9 cellular contexts compared by ENCODE assay signal in genomic region chr2:38598991-38599295, GRCh38. TPM values are rescaled to one million over a fixed set of nuclear protein-coding genes. Genes with fewer than 3 reads are reported as not detected.
A peak's percentile ranks its signal among the peaks of the same experiment; 100 is the strongest.
DNase-seq lines count a peak whose midpoint lies in the region; ATAC-seq and TF ChIP-seq lines count a peak whose summit lies in the region.
"Had no signal": no experiment of that assay in that cellular context is flagged by ENCODE, and none has a peak within 500 bp of the region (broad histone marks: within the 10 kb centered on the region; RNA-seq: fewer than 3 reads in every experiment).

No MANE protein-coding gene starts in this region.

- peak overlapping the region; percentile 90 for H3K27ac Mint-ChIP-seq in activated CD8-positive, alpha-beta memory T cell treated with anti-CD3 and anti-CD28 coated beads, Interleukin-2, amount 10 ng/mL, durations not matched to agents 7 days and 5 days

- no peaks in the 10 kb centered on the region for H3K27me3 Mint-ChIP-seq in activated CD8-positive, alpha-beta memory T cell treated with anti-CD3 and anti-CD28 coated beads, Interleukin-2, amount 10 ng/mL, durations not matched to agents 7 days and 5 days

- H3K9me3 Mint-ChIP-seq in activated CD8-positive, alpha-beta memory T cell treated with anti-CD3 and anti-CD28 coated beads, Interleukin-2, amount 10 ng/mL, durations not matched to agents 7 days and 5 days (ENCODE audit: low read depth) = no peaks in the 10 kb centered on the region

- H3K4me2 ChIP-seq in PC-3 (ENCODE audit: low read length) (peak overlapping the region; percentile 94), smooth muscle cell (peak overlapping the region; percentile 94)

- H3K36me3 ChIP-seq in PC-3 (ENCODE audit: low read depth, low read length) (no peaks in the 10 kb centered on the region), esophagus squamous epithelium (no peaks in the 10 kb centered on the region), smooth muscle cell (ENCODE audit: low read depth) (no peaks in the 10 kb centered on the region), ovary (no peaks in the 10 kb centered on the region)

- no peak for ATAC-seq in activated CD8-positive, alpha-beta memory T cell treated with anti-CD3 and anti-CD28 coated beads, Interleukin-2, amount 10 ng/mL, durations not matched to agents 7 days and 5 days
- no peak for ATAC-seq in PC-3
- ATAC-seq: esophagus mucosa had no signal

- TF ChIP-seq EP300 in ovary (IDR thresholded peaks at IDR 0.05) = no peak

- H3K4me3 ChIP-seq in PC-3 (ENCODE audit: low read length) = peak overlapping the region; percentile 84; the same call in 1 of the 2 replicates
- peak overlapping the region in 2 of 4 donors; percentile 32 to 89 for H3K4me3 ChIP-seq in esophagus squamous epithelium
- peak overlapping the region; percentile 98 for H3K4me3 ChIP-seq in smooth muscle cell
- no peak overlapping the region for H3K4me3 ChIP-seq in ovary

- CTCF ChIA-PET in activated CD8-positive, alpha-beta memory T cell treated with anti-CD3 and anti-CD28 coated beads, Interleukin-2, amount 10 ng/mL, durations not matched to agents 7 days and 5 days (lab: Charles Lee) = interaction anchor here (0.7 to 12.6 kb wide), 12 partner anchors 10 to 152 kb away, joined by 3 to 166 read pairs (median 4); partner anchors contain the start of genes GALM and SRSF7
- CTCF ChIA-PET in PC-3 (lab: Charles Lee) = no interaction called here

- no peaks in the 10 kb centered on the region for H3K9me2 ChIP-seq in PC-3 (replicated peaks; ENCODE audit: low read length)

- no peak for TF ChIP-seq POLR2A in esophagus squamous epithelium (IDR thresholded peaks at IDR 0.05)
- no peak for TF ChIP-seq POLR2A in ovary (IDR thresholded peaks at IDR 0.05)

- POLR2A ChIA-PET in PC-3 (lab: Charles Lee; ENCODE audit: unreplicated experiment) = no interaction called here

- no peak for DNase-seq in activated CD8-positive, alpha-beta memory T cell treated with anti-CD3 and anti-CD28 coated beads, Interleukin-2, amount 10 ng/mL, durations not matched to agents 7 days and 5 days
- no peak for DNase-seq in activated CD8-positive, alpha-beta memory T cell treated with anti-CD3 and anti-CD28 coated beads, Interleukin-2, amount 50 U/mL, for 48 hours
- DNase-seq in PC-3 = peak; percentile 24
- no peak for DNase-seq in esophagus squamous epithelium (lab: John Stamatoyannopoulos, UW)
- DNase-seq in smooth muscle cell (lab: John Stamatoyannopoulos, UW; ENCODE audit: unreplicated experiment) = no peak
- DNase-seq in hepatic stellate cell (ENCODE audit: low spot score) = no peak
- DNase-seq in DMS53 (lab: John Stamatoyannopoulos, UW) = no peak
- DNase-seq in ovary = no peak

- no TSS peak for BruUV-seq in PC-3 (replicated peaks; lab: Mats Ljungman, UMichigan)

- no peaks in the 10 kb centered on the region for H3K9me3 ChIP-seq in PC-3 (ENCODE audit: low read length)
- no peaks in the 10 kb centered on the region for H3K9me3 ChIP-seq in esophagus squamous epithelium
- H3K9me3 ChIP-seq in smooth muscle cell (replicated peaks; ENCODE audit: low read depth) = no peaks in the 10 kb centered on the region
- no peaks in the 10 kb centered on the region for H3K9me3 ChIP-seq in ovary

- peaks cover 37% of the 10 kb centered on the region for H3K4me1 ChIP-seq in PC-3 (ENCODE audit: insufficient read depth, low read length)
- peaks cover 0 to 78% (median 15%) of the 10 kb centered on the region in 3 donors for H3K4me1 ChIP-seq in esophagus squamous epithelium
- H3K4me1 ChIP-seq in smooth muscle cell (ENCODE audit: low read depth) = peaks cover 34% of the 10 kb centered on the region
- H3K4me1 ChIP-seq in ovary (ENCODE audit: insufficient read depth) = peaks cover 8% of the 10 kb centered on the region

- 0 to 4% methylated on average over 1 of the region's 1 CpG for WGBS in esophagus squamous epithelium, 2 donors
- WGBS in smooth muscle cell (ENCODE audit: low lambda C conversion rate) = 19% methylated on average over 1 of the region's 1 CpG
- 0 to 3% (median 2%) methylated on average over 1 of the region's 1 CpG for WGBS in ovary, 3 donors

- no peak for TF ChIP-seq CTCF in PC-3 (conservative IDR thresholded peaks at IDR 0.05; ENCODE audit: low read depth, low read length)
- TF ChIP-seq CTCF in esophagus squamous epithelium (IDR thresholded peaks at IDR 0.05) = no peak
- no peak for TF ChIP-seq CTCF in smooth muscle cell (IDR thresholded peaks at IDR 0.05; ENCODE audit: borderline replicate concordance, insufficient read depth, poor library complexity, severe bottlenecking)
- no peak for TF ChIP-seq CTCF in ovary (IDR thresholded peaks at IDR 0.05)

- H3K4me3 Mint-ChIP-seq in activated CD8-positive, alpha-beta memory T cell treated with anti-CD3 and anti-CD28 coated beads, Interleukin-2, amount 10 ng/mL, durations not matched to agents 7 days and 5 days = peak overlapping the region; percentile 99

- H3K27me3 ChIP-seq in PC-3 (ENCODE audit: low read length) = no peaks in the 10 kb centered on the region
- no peaks in the 10 kb centered on the region for H3K27me3 ChIP-seq in esophagus squamous epithelium
- H3K27me3 ChIP-seq in smooth muscle cell (ENCODE audit: low read depth) = no peaks in the 10 kb centered on the region
- H3K27me3 ChIP-seq in ovary = no peaks in the 10 kb centered on the region

- peaks cover 30% of the 10 kb centered on the region for H3K36me3 Mint-ChIP-seq in activated CD8-positive, alpha-beta memory T cell treated with anti-CD3 and anti-CD28 coated beads, Interleukin-2, amount 10 ng/mL, durations not matched to agents 7 days and 5 days

- peaks cover 37% of the 10 kb centered on the region for H4K20me1 ChIP-seq in PC-3 (ENCODE audit: low read length)
- H4K20me1 ChIP-seq in smooth muscle cell (ENCODE audit: low read depth) = peaks cover 81% of the 10 kb centered on the region

- H3K27ac ChIP-seq in PC-3 (ENCODE audit: low read length) = no peak overlapping the region
- H3K27ac ChIP-seq in esophagus squamous epithelium = peak overlapping the region in 3 of 4 donors; percentile 73 to 98 (median 97)
- H3K27ac ChIP-seq in smooth muscle cell (ENCODE audit: low read depth) = peak overlapping the region; percentile 91
- H3K27ac ChIP-seq in ovary = peak overlapping the region in 1 of 2 donors; percentile 37

- H2AFZ ChIP-seq in PC-3 (ENCODE audit: low read length) = no peak overlapping the region
- no peak overlapping the region for H2AFZ ChIP-seq in smooth muscle cell (ENCODE audit: low read depth)

- no peak overlapping the region for H3K9ac ChIP-seq in PC-3 (ENCODE audit: low read length)
- peak overlapping the region; percentile 94 for H3K9ac ChIP-seq in smooth muscle cell (ENCODE audit: low read depth)

- H3K79me2 ChIP-seq in PC-3 (ENCODE audit: low read length) (peaks cover 85% of the 10 kb centered on the region), smooth muscle cell (ENCODE audit: low read depth) (peaks cover 86% of the 10 kb centered on the region)

- no peaks in the 10 kb centered on the region for H3F3A ChIP-seq in PC-3 (ENCODE audit: low read length, unreplicated experiment)
- H3F3A ChIP-seq in smooth muscle cell (ENCODE audit: low read depth) = no peaks in the 10 kb centered on the region

- intact Hi-C loops in PC-3 (cut with micrococcal nuclease) (no loop called here), esophagus squamous epithelium (cut with DNase I) (loop anchor here (5.0 kb wide), 1 partner anchor 133 kb away; no protein-coding TSS in a partner anchor), ovary (cut with DNase I) (loop anchor here in 1 of 4 donors (5.0 to 10.0 kb wide), 2 partner anchors 64 to 123 kb away; no protein-coding TSS in a partner anchor)

- H3K4me1 Mint-ChIP-seq in activated CD8-positive, alpha-beta memory T cell treated with anti-CD3 and anti-CD28 coated beads, Interleukin-2, amount 10 ng/mL, durations not matched to agents 7 days and 5 days = peaks cover 56% of the 10 kb centered on the region

RNA-seq across cellular contexts. Expression of gene HNRNPLL, which starts 3.8 kb away (rescaled TPM):
- 100 to 1,000 TPM in 1 of 2 experiments, 10 to 100 TPM in 1; 88.8 to 106 TPM for total RNA-seq in activated CD8-positive, alpha-beta memory T cell treated with anti-CD3 and anti-CD28 coated beads, Interleukin-2, amount 10 ng/mL, durations not matched to agents 7 days and 5 days
- total RNA-seq in PC-3 (2014; rRNA removed) (30.1 and 43.8 TPM in 2 replicates), esophagus squamous epithelium (10 to 100 TPM; 11.9 to 38.1 (median 20.0) TPM), smooth muscle cell (37.4 and 57.1 TPM in 2 replicates), ovary (10 to 100 TPM; 46.9 to 59.2 (median 48.9) TPM)
- polyA plus RNA-seq in smooth muscle cell (40.2 and 42.8 TPM in 2 replicates), ovary (10 to 100 TPM; 19.1 to 40.3 TPM)
